8 cellular contexts compared by ENCODE assay signal in genomic region chr19:18118420-18119242, GRCh38. TPM values are rescaled to one million over a fixed set of nuclear protein-coding genes. Genes with fewer than 3 reads are reported as not detected.
A peak's percentile ranks its signal among the peaks of the same experiment; 100 is the strongest.
DNase-seq lines count a peak whose midpoint lies in the region; ATAC-seq and TF ChIP-seq lines count a peak whose summit lies in the region.

No MANE protein-coding gene starts in this region.

- no peaks in the 10 kb centered on the region for H3F3A ChIP-seq in neural cell (ENCODE audit: insufficient read depth, low read length, poor library complexity, severe bottlenecking)

- H3K4me3 Mint-ChIP-seq in CD14-positive monocyte: peak overlapping the region; percentile 70 to 77

- peaks cover 25% of the 10 kb centered on the region for H3K36me3 ChIP-seq in effector memory CD4-positive, alpha-beta T cell (ENCODE audit: control insufficient read depth, insufficient read depth, low read length)
- H3K36me3 ChIP-seq in neural cell (ENCODE audit: insufficient read depth, low read length): no peaks in the 10 kb centered on the region

- peaks cover 8% of the 10 kb centered on the region for H3K79me2 ChIP-seq in neural cell (replicated peaks; ENCODE audit: insufficient read depth, low read length)

- H2AFZ ChIP-seq in neural cell (ENCODE audit: low read depth, low read length): peak overlapping the region; percentile 69

- H3K4me1 ChIP-seq in effector memory CD4-positive, alpha-beta T cell (ENCODE audit: control insufficient read depth, insufficient read depth, low read length, poor library complexity, severe bottlenecking): peaks cover 24% of the 10 kb centered on the region

- no peak for TF ChIP-seq EP300 in neural cell (conservative IDR thresholded peaks at IDR 0.05; ENCODE audit: poor library complexity, severe bottlenecking)

- no peaks in the 10 kb centered on the region for H4K20me1 ChIP-seq in neural cell (ENCODE audit: insufficient read depth)

- no peak for TF ChIP-seq RAD21 in neural cell (conservative IDR thresholded peaks at IDR 0.05)

- H3K27ac Mint-ChIP-seq in CD14-positive monocyte: peak overlapping the region in 5 of 7 donors; percentile 39 to 69 (median 53)

- H3K36me3 Mint-ChIP-seq in CD14-positive monocyte: peaks cover 64 to 73% of the 10 kb centered on the region in 2 donors

- peaks cover 44% of the 10 kb centered on the region for H3K4me1 Mint-ChIP-seq in CD14-positive monocyte

- H3K4me2 ChIP-seq in neural cell (ENCODE audit: low read length): peak overlapping the region; percentile 35

- peak overlapping the region; percentile 77 for H3K27ac ChIP-seq in effector memory CD4-positive, alpha-beta T cell (ENCODE audit: insufficient read depth, low read length, poor library complexity, severe bottlenecking)
- peak overlapping the region; percentile 45 for H3K27ac ChIP-seq in neural cell (ENCODE audit: low read length)

- no peak for ATAC-seq in GM18858 (IDR thresholded peaks at IDR 0.05; ENCODE audit: unreplicated experiment)

- intact Hi-C loops in CD14-positive monocyte (cut with micrococcal nuclease): loop anchor here in 1 of 2 donors (2.0 to 5.0 kb wide), 2 partner anchors 34 to 42 kb away; partner anchors contain the start of gene PIK3R2

- H3K9me3 ChIP-seq in effector memory CD4-positive, alpha-beta T cell (ENCODE audit: control insufficient read depth, low read length): no peaks in the 10 kb centered on the region
- no peaks in the 10 kb centered on the region for H3K9me3 ChIP-seq in neural cell (ENCODE audit: low read length)

- H3K9me2 ChIP-seq in neural cell (ENCODE audit: insufficient read depth, low read length): no peaks in the 10 kb centered on the region

- peaks cover 0 to 2% (median 0%) of the 10 kb centered on the region in 7 donors for H3K9me3 Mint-ChIP-seq in CD14-positive monocyte

- TF ChIP-seq CTCF in CD14-positive monocyte (IDR thresholded peaks at IDR 0.05) (no peak), neural cell (IDR thresholded peaks at IDR 0.05; ENCODE audit: poor library complexity, severe bottlenecking) (no peak)

- H3K9ac ChIP-seq in neural cell (ENCODE audit: low read length): peak overlapping the region; percentile 85

- peaks cover 0 to 3% (median 2%) of the 10 kb centered on the region in 3 donors for H3K27me3 Mint-ChIP-seq in CD14-positive monocyte (ENCODE audit: low read depth in 3 of 3)

- DNase-seq in CD14-positive monocyte (ENCODE audit: low spot score): no peak
- peak; percentile 18 to 85 for DNase-seq in NCI-H446 (lab: John Stamatoyannopoulos, UW)
- no peak for DNase-seq in effector memory CD4-positive, alpha-beta T cell
- no peak for DNase-seq in LoVo (ENCODE audit: low spot score)
- no peak for DNase-seq in HUDEP-2 (lab: John Stamatoyannopoulos, UW; ENCODE audit: unreplicated experiment in 76 of 76)
- no peak for DNase-seq in activated CD4-positive, CD25-positive, alpha-beta regulatory T cell treated with anti-CD3 and anti-CD28 coated beads, Interleukin-2, amount 50 U/mL, for 72 hours

- no peaks in the 10 kb centered on the region for H3K27me3 ChIP-seq in effector memory CD4-positive, alpha-beta T cell (replicated peaks; ENCODE audit: control insufficient read depth, insufficient read depth, low read length, poor library complexity, severe bottlenecking)
- H3K27me3 ChIP-seq in neural cell (ENCODE audit: insufficient read depth, low read depth, low read length): no peaks in the 10 kb centered on the region

- peak overlapping the region; percentile 83 for H3K4me3 ChIP-seq in effector memory CD4-positive, alpha-beta T cell (ENCODE audit: insufficient read depth, low read depth, low read length, poor library complexity, severe bottlenecking)
- peak overlapping the region; percentile 95 for H3K4me3 ChIP-seq in neural cell (ENCODE audit: low read length)

TF ChIP-seq in neural cell, 6 proteins besides CTCF, POLR2A, EP300 and RAD21:
- TF ChIP-seq MXI1 (conservative IDR thresholded peaks at IDR 0.05; ENCODE audit: poor library complexity, severe bottlenecking): no peak

RNA-seq across cellular contexts. Expression of gene MAST3, which starts 21.1 kb away (rescaled TPM):
- polyA plus RNA-seq in CD14-positive monocyte (10 to 100 TPM in 1 of 2 donors, 1 to 10 TPM in 1; 6.8 to 12.4 TPM), neural cell (2.3 and 2.4 TPM in 2 replicates)
- polyA minus RNA-seq in neural cell: 3.9 and 5.4 TPM in 2 replicates

RNA-seq across cellular contexts. Expression of gene IL12RB1, which starts 31.9 kb away (rescaled TPM):
- polyA plus RNA-seq in CD14-positive monocyte (1 to 10 TPM; 7.8 to 7.9 TPM), neural cell (not detected in 2 replicates)
- not detected in 2 replicates for polyA minus RNA-seq in neural cell

RNA-seq across cellular contexts. Expression of gene PIK3R2, which starts 34.3 kb away (rescaled TPM):
- polyA plus RNA-seq in CD14-positive monocyte (1 to 10 TPM in 1 of 2 donors, under 1 TPM in 1; 0.99 to 2.0 TPM), neural cell (14.8 and 19.1 TPM in 2 replicates)
- polyA minus RNA-seq in neural cell: 33.1 and 35.4 TPM in 2 replicates

RNA-seq across cellular contexts. Expression of gene IFI30, which starts 55.0 kb away (rescaled TPM):
- polyA plus RNA-seq in CD14-positive monocyte (1,000 to 10,000 TPM; 4,550 to 6,022 TPM), neural cell (0.82 TPM in 1 of 2 replicates, not detected in the other)
- polyA minus RNA-seq in neural cell: not detected in 2 replicates

Comparison
In these comparisons a context has a peak if more than half of its experiments do, and no peak if none do; other contexts are left out.
1. DNase-seq: peak in NCI-H446 (2 of 2); none in CD14-positive monocyte (single experiment), effector memory CD4-positive, alpha-beta T cell (0 of 3), LoVo (single experiment), HUDEP-2 (0 of 76) and activated CD4-positive, CD25-positive, alpha-beta regulatory T cell treated with anti-CD3 and anti-CD28 coated beads, Interleukin-2, amount 50 U/mL, for 72 hours (single experiment).